ENCODE assay signal across 2 cellular contexts in the genomic region with DNA sequence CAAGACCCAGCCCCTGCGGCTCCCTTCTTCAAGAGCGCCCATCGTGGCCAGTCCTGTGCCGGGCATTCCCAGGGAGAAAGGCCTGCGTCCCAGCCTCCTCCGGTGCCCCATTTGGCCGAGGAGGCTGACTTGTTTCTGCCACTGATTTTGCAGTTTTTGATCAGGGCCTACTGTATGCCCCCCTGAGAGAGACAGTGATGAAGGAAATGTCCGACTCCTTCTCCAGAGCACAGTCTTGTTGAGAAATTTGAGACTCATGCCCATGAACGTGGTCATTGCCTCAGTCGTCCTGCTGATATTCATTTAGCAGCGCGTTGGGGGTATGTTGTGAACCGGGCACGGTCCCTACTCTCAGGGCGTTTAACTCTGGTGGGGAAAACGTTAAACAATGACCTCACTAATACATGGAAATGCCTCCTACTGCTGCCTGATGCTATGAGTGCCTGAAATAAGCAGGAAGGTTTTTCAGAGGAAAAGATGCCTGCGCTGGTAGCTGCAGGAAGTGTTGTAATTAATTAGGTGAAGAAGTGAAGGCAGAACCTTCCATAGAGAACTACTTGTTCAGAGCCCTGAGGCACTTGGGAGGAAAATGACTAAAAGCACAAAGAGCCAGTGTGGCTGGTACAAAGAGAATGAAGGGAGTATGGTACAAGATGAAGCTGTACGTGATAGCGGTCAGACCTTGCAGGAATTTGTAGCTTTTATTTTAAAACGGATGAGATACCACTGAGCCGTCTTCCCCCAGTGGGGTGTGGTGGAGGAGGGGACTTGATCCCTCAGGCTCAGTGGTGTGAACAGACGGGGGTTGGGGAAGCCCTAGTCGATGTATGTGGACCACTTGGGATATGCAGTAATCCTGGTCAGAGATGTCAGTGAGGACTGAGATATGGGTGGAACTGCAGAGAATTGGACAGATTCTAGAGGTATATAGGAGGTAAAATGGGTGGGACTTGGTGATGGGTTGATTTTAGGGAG.
TF ChIP-seq lines count a peak whose summit lies in the region.

No MANE protein-coding gene starts in this region.

TF ChIP-seq in endothelial cell of umbilical vein, 7 proteins besides CTCF, POLR2A, EP300 and RAD21:
- TF ChIP-seq MYC (IDR thresholded peaks at IDR 0.05; ENCODE audit: low read depth, low read length) = no peak
- TF ChIP-seq EZH2 (IDR thresholded peaks at IDR 0.05; ENCODE audit: borderline replicate concordance, low read depth, low read length, severe bottlenecking) = no peak
- TF ChIP-seq, protein P1, sequence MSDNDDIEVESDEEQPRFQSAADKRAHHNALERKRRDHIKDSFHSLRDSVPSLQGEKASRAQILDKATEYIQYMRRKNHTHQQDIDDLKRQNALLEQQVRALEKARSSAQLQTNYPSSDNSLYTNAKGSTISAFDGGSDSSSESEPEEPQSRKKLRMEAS (IDR thresholded peaks at IDR 0.05; ENCODE audit: insufficient read depth, insufficient read length) = no peak
- no peak for TF ChIP-seq FOS (IDR thresholded peaks at IDR 0.05; ENCODE audit: borderline replicate concordance, insufficient read depth, low read length)
- no peak for TF ChIP-seq POLR2AphosphoS5 (IDR thresholded peaks at IDR 0.05; ENCODE audit: insufficient read depth, low read depth, low read length)
- no peak for TF ChIP-seq JUN (IDR thresholded peaks at IDR 0.05; ENCODE audit: borderline replicate concordance, insufficient read depth, insufficient read length, low read depth)
- TF ChIP-seq GATA2 (IDR thresholded peaks at IDR 0.05; ENCODE audit: insufficient read depth, insufficient read length, low read depth, low read length) = no peak

TF ChIP-seq in neural cell, 6 proteins besides CTCF, POLR2A, EP300 and RAD21:
- no peak for TF ChIP-seq MXI1 (conservative IDR thresholded peaks at IDR 0.05; ENCODE audit: poor library complexity, severe bottlenecking)
- TF ChIP-seq, protein P2, sequence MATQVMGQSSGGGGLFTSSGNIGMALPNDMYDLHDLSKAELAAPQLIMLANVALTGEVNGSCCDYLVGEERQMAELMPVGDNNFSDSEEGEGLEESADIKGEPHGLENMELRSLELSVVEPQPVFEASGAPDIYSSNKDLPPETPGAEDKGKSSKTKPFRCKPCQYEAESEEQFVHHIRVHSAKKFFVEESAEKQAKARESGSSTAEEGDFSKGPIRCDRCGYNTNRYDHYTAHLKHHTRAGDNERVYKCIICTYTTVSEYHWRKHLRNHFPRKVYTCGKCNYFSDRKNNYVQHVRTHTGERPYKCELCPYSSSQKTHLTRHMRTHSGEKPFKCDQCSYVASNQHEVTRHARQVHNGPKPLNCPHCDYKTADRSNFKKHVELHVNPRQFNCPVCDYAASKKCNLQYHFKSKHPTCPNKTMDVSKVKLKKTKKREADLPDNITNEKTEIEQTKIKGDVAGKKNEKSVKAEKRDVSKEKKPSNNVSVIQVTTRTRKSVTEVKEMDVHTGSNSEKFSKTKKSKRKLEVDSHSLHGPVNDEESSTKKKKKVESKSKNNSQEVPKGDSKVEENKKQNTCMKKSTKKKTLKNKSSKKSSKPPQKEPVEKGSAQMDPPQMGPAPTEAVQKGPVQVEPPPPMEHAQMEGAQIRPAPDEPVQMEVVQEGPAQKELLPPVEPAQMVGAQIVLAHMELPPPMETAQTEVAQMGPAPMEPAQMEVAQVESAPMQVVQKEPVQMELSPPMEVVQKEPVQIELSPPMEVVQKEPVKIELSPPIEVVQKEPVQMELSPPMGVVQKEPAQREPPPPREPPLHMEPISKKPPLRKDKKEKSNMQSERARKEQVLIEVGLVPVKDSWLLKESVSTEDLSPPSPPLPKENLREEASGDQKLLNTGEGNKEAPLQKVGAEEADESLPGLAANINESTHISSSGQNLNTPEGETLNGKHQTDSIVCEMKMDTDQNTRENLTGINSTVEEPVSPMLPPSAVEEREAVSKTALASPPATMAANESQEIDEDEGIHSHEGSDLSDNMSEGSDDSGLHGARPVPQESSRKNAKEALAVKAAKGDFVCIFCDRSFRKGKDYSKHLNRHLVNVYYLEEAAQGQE (IDR thresholded peaks at IDR 0.05; ENCODE audit: borderline replicate concordance) = peak; percentile 73
- TF ChIP-seq POLR2AphosphoS5 (IDR thresholded peaks at IDR 0.05) = peak; percentile 33
